8 cellular contexts compared by ENCODE assay signal in genomic region chr12:110117210-110117609, GRCh38. TPM values are rescaled to one million over a fixed set of nuclear protein-coding genes. Genes with fewer than 3 reads are reported as not detected.
A peak's percentile ranks its signal among the peaks of the same experiment; 100 is the strongest.
DNase-seq lines count a peak whose midpoint lies in the region; ATAC-seq, FAIRE-seq and TF ChIP-seq lines count a peak whose summit lies in the region.
"Not testable (repeated sequence)": the region's sequence is repeated elsewhere in the genome, so short reads cannot be mapped to it uniquely, and the experiment has no call there.

No MANE protein-coding gene starts in this region.

- TF ChIP-seq RAD21 in A549 (conservative IDR thresholded peaks at IDR 0.05 in 1 of 2, IDR thresholded peaks at IDR 0.05 in 1 of 2): peak in 1 of 2 experiments; percentile 6; a peak in 1 of 5 replicates

- CTCF ChIA-PET in A549 (lab: Yijun Ruan, JAX): interaction anchor here (1.6 to 2.2 kb wide), 3 partner anchors 10 to 18 kb away, joined by 3 to 7 read pairs (median 7); no protein-coding TSS in a partner anchor

- H3K27me3 ChIP-seq in GM23338 (ENCODE audit: insufficient read depth); RWPE2 (ENCODE audit: insufficient read depth, poor library complexity, severe bottlenecking); astrocyte (ENCODE audit: insufficient read depth, low read length); fibroblast of lung (ENCODE audit: control insufficient read depth, insufficient read depth, low read length); smooth muscle cell (ENCODE audit: low read depth): not testable (repeated sequence)

- H3K79me2 ChIP-seq in GM23338 (replicated peaks; ENCODE audit: insufficient read depth); astrocyte (ENCODE audit: insufficient read depth, low read length); fibroblast of lung (ENCODE audit: control insufficient read depth, insufficient read depth, low read length); smooth muscle cell (ENCODE audit: low read depth): not testable (repeated sequence)

- not testable (repeated sequence) for H3K9me3 Mint-ChIP-seq in GM23338; astrocyte (ENCODE audit: unreplicated experiment); neural crest cell

- not testable (repeated sequence) for FAIRE-seq in A549 (lab: Jason Lieb, UNC); astrocyte (lab: Jason Lieb, UNC)

- peak; percentile 27; the same call in 2 of the 3 replicates for TF ChIP-seq CTCF in A549 (IDR thresholded peaks at IDR 0.05)
- peak; percentile 45 to 47; a peak in 3 of 4 replicates for TF ChIP-seq CTCF in GM23338 (conservative IDR thresholded peaks at IDR 0.05; ENCODE audit: low read depth in 2 of 2)
- TF ChIP-seq CTCF in RWPE2 (IDR thresholded peaks at IDR 0.05; ENCODE audit: poor library complexity, severe bottlenecking): peak; percentile 32
- peak; percentile 3 for TF ChIP-seq CTCF in astrocyte (IDR thresholded peaks at IDR 0.05; ENCODE audit: insufficient read depth, low read depth, low read length)
- TF ChIP-seq CTCF in fibroblast of lung (conservative IDR thresholded peaks at IDR 0.05 in 1 of 2, IDR thresholded peaks at IDR 0.05 in 1 of 2; ENCODE audit: low read depth in 1 of 2, low read length in 2 of 2): peak; percentile 20 to 23
- TF ChIP-seq CTCF in neural crest cell (conservative IDR thresholded peaks at IDR 0.05): peak; percentile 29
- TF ChIP-seq CTCF in smooth muscle cell (IDR thresholded peaks at IDR 0.05; ENCODE audit: borderline replicate concordance, insufficient read depth, poor library complexity, severe bottlenecking): peak; percentile 4

- not testable (repeated sequence) for H3K4me3 ChIP-seq in A549; GM23338; RWPE2 (ENCODE audit: severe bottlenecking); astrocyte (ENCODE audit: insufficient read depth, low read depth, low read length); fibroblast of lung (replicated peaks in 1 of 4; ENCODE audit: control extremely low read depth in 1 of 4, insufficient read depth in 1 of 4, low read depth in 3 of 4, low read length in 4 of 4); smooth muscle cell

- not testable (repeated sequence) for H3K27me3 Mint-ChIP-seq in GM23338 (ENCODE audit: insufficient read depth, low read depth, poor library complexity); astrocyte (ENCODE audit: low read depth, unreplicated experiment)
- peaks cover 13% of the 10 kb centered on the region for H3K27me3 Mint-ChIP-seq in neural crest cell (ENCODE audit: low read depth)

- not testable (repeated sequence) for H3K9me3 ChIP-seq in A549; RWPE2 (ENCODE audit: severe bottlenecking); astrocyte (ENCODE audit: insufficient read depth, low read depth, low read length); fibroblast of lung (ENCODE audit: control insufficient read depth, insufficient read depth, low read depth, low read length); smooth muscle cell (replicated peaks; ENCODE audit: low read depth)

- not testable (repeated sequence) for H4K20me1 ChIP-seq in GM23338 (replicated peaks; ENCODE audit: insufficient read depth); astrocyte (ENCODE audit: insufficient read depth, low read length); fibroblast of lung (ENCODE audit: control insufficient read depth, extremely low read depth, insufficient read depth, low read length); smooth muscle cell (ENCODE audit: low read depth)

- not testable (repeated sequence) for H3K4me2 ChIP-seq in A549; GM23338; astrocyte (ENCODE audit: low read length); fibroblast of lung (ENCODE audit: extremely low read depth, insufficient read depth, low read length); smooth muscle cell

- ATAC-seq in A549: peak in 1 of 2 experiments; percentile 35; a peak in 3 of 6 replicates
- not testable (repeated sequence) for ATAC-seq in GM23338; RWPE2 (ENCODE audit: low read depth)

- 52% methylated on average over 8 of the region's 8 CpGs for WGBS in A549 (ENCODE audit: missing lambda C conversion rate)
- WGBS in smooth muscle cell (ENCODE audit: low lambda C conversion rate): 57% methylated on average over 8 of the region's 8 CpGs

- H3K4me3 Mint-ChIP-seq in GM23338; astrocyte (ENCODE audit: unreplicated experiment); neural crest cell: not testable (repeated sequence)

- TF ChIP-seq EP300 in A549 (IDR thresholded peaks at IDR 0.05): not testable (repeated sequence)

- DNase-seq in A549 (ENCODE audit: low read depth in 1 of 2, low spot score in 1 of 2); RWPE2 (ENCODE audit: low spot score); astrocyte (ENCODE audit: low read depth); fibroblast of lung (ENCODE audit: low read depth in 2 of 2); neural crest cell (ENCODE audit: low read depth, low spot score); smooth muscle cell (lab: John Stamatoyannopoulos, UW; ENCODE audit: unreplicated experiment): not testable (repeated sequence)
- DNase-seq in GM23338 (ENCODE audit: low spot score): peak; percentile 25

- not testable (repeated sequence) for H3K4me1 Mint-ChIP-seq in GM23338; astrocyte (ENCODE audit: low read depth, unreplicated experiment); neural crest cell

- TF ChIP-seq POLR2A in A549 (IDR thresholded peaks at IDR 0.05; ENCODE audit: low read length): not testable (repeated sequence)

- H2AFZ ChIP-seq in GM23338; astrocyte (ENCODE audit: low read depth, low read length); fibroblast of lung (ENCODE audit: low read length); smooth muscle cell (ENCODE audit: low read depth): not testable (repeated sequence)

- POLR2A ChIA-PET in A549 (lab: Yijun Ruan, JAX): not testable (repeated sequence)

- peaks cover 12% of the 10 kb centered on the region for H3K4me1 ChIP-seq in A549
- H3K4me1 ChIP-seq in GM23338 (ENCODE audit: insufficient read depth); RWPE2 (ENCODE audit: insufficient read depth, poor library complexity, severe bottlenecking); astrocyte (ENCODE audit: insufficient read depth, low read length); fibroblast of lung (ENCODE audit: control insufficient read depth, extremely low read depth, insufficient read depth, low read length); smooth muscle cell (ENCODE audit: low read depth): not testable (repeated sequence)

- not testable (repeated sequence) for H3K36me3 ChIP-seq in GM23338 (ENCODE audit: insufficient read depth); RWPE2 (ENCODE audit: low read depth); astrocyte (ENCODE audit: insufficient read depth, low read length); fibroblast of lung (ENCODE audit: control insufficient read depth, insufficient read depth, low read length); smooth muscle cell (ENCODE audit: low read depth)

- H3K27ac ChIP-seq in A549: peak overlapping the region in 1 of 2 experiments; percentile 68; a peak in 3 of 6 replicates
- not testable (repeated sequence) for H3K27ac ChIP-seq in GM23338 (ENCODE audit: low read depth); RWPE2 (ENCODE audit: poor library complexity, severe bottlenecking); astrocyte (ENCODE audit: low read depth, low read length); fibroblast of lung (ENCODE audit: insufficient read depth, low read length); smooth muscle cell (ENCODE audit: low read depth)
- peak overlapping the region; percentile 41 for H3K27ac ChIP-seq in cingulate gyrus (ENCODE audit: low read depth, low read length)

- H3K27ac Mint-ChIP-seq in GM23338; astrocyte (ENCODE audit: unreplicated experiment); neural crest cell (ENCODE audit: unreplicated experiment): not testable (repeated sequence)

- H3K9ac ChIP-seq in astrocyte (ENCODE audit: low read length); fibroblast of lung (ENCODE audit: insufficient read depth, low read length); smooth muscle cell (ENCODE audit: low read depth): not testable (repeated sequence)

- not testable (repeated sequence) for H3K9me2 ChIP-seq in GM23338 (ENCODE audit: insufficient read depth)

- not testable (repeated sequence) for H3K36me3 Mint-ChIP-seq in GM23338 (ENCODE audit: low read depth); astrocyte (ENCODE audit: low read depth, unreplicated experiment); neural crest cell (ENCODE audit: low read depth)

- not testable (repeated sequence) for H3F3A ChIP-seq in GM23338 (replicated peaks; ENCODE audit: low read depth); smooth muscle cell (ENCODE audit: low read depth)

RNA-seq across cellular contexts. Expression of gene IFT81, which starts 6.9 kb away (rescaled TPM):
- polyA plus RNA-seq in A549 (2011; rRNA removed) (39.7 and 73.4 TPM in 2 replicates), A549 (2017; fragmentation: RNase III; extraction: RNeasy Plus Mini Kit Qiagen cat#74134 plus additional on column Dnase treatment) (40.7 to 41.6 TPM (median 40.7 TPM) in 3 replicates), GM23338 (2016; fragmentation: Nextera tagmentation; extraction: Ambion mirVana) (12.8 and 22.3 TPM in 2 replicates), fibroblast of lung (13.1 and 17.7 TPM in 2 replicates), smooth muscle cell (8.0 and 9.1 TPM in 2 replicates)
- polyA plus RNA-seq in A549 (2012; cell fraction: cytosol; rRNA removed): 11.9 and 12.0 TPM in 2 replicates
- 6.9 and 9.0 TPM in 2 replicates for polyA plus RNA-seq in A549 (2012; cell fraction: nucleus; rRNA removed)
- polyA minus RNA-seq in A549 (2011; rRNA and poly(A)+ RNA removed): 10.3 and 10.6 TPM in 2 replicates
- total RNA-seq in GM23338 (2014; rRNA removed; shearing (Covaris generic)): 7.7 and 17.5 TPM in 2 replicates
- total RNA-seq in astrocyte (12.3 and 12.5 TPM in 2 replicates), fibroblast of lung (23.6 and 33.1 TPM in 2 replicates), neural crest cell (40.4 and 43.5 TPM in 2 replicates), smooth muscle cell (11.0 and 14.7 TPM in 2 replicates)
- 8.8 and 11.7 TPM in 2 replicates for polyA plus RNA-seq in fibroblast of lung (2012)
- polyA minus RNA-seq in fibroblast of lung (ENCODE audit: low replicate concordance): 0.33 and 0.59 TPM in 2 replicates
